8 cellular contexts compared by ENCODE assay signal in the genomic region with DNA sequence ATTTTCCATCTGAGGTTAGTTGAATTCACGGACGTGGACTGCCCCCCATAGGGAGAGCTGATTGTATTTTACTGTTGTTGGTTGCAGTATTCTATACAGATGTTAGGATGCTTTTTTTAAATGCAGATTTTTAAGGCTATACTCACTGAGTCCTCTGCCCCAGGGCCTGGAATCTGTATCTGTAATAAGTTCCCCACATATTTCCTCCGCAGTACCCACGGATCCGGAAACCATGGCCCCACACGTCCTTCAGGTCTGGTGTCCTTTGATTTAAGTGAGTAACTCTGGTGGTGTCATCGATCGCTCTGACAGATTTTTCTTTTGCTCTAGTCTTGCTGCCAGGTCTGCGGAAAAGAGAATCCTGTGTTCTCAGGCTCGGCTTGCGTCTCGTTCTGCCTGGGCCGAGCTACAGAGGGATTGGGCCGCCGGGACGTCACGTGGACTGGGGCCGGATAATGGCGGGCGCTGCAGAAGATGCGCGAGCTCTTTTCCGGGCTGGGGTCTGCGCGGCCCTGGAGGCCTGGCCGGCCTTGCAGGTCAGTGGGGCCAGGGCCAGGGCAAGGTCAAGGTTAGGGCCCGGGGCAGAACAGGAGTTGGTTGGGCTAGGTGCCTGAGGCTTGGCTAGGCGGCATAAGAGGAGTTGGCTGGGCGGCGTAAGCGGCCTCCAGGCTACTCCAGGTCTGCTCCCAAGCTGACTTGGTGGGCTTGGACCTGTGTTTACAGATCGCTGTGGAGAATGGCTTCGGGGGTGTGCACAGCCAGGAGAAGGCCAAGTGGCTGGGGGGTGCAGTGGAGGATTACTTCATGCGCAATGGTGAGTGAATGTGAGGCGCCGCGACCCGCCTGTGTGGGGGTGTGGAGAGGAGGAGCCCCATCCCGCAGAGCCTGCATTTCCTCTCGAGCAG. TPM values are rescaled to one million over a fixed set of nuclear protein-coding genes. Genes with fewer than 3 reads are reported as not detected.
DNase-seq lines count a peak whose midpoint lies in the region; ATAC-seq and TF ChIP-seq lines count a peak whose summit lies in the region.

Gene TSR2 (plus strand): TSS at position 438 of the 905 bp plus-strand sequence. CDS start 18 bp downstream, at position 456.

- WGBS in right lobe of liver (ENCODE audit: insufficient coverage, low coverage, low lambda C conversion rate, missing lambda C conversion rate) = 25% methylated on average over 19 of the region's 40 CpGs

- H3K9me3 ChIP-seq in right lobe of liver = no peaks in the 10 kb centered on the region

- ATAC-seq in GM19372 (IDR thresholded peaks at IDR 0.05; ENCODE audit: low read depth, unreplicated experiment) (peak; percentile 100), HG03521 (IDR thresholded peaks at IDR 0.05; ENCODE audit: unreplicated experiment) (peak; percentile 96), right lobe of liver (peak; percentile 98 to 99 (median 99))

- H3K27ac ChIP-seq in right lobe of liver = peak within 1 kb of the TSS in 2 of 3 donors; percentile 9 to 24

- peak; percentile 31 for TF ChIP-seq POLR2A in right lobe of liver (IDR thresholded peaks at IDR 0.05)

- peaks cover 14% of the 10 kb centered on the region for H3K4me1 Mint-ChIP-seq in CD14-positive monocyte

- TF ChIP-seq CTCF in CD14-positive monocyte (IDR thresholded peaks at IDR 0.05) (no peak), right lobe of liver (IDR thresholded peaks at IDR 0.05) (peak in 3 of 4 donors; percentile 10 to 33 (median 31))

- peaks cover 6 to 11% (median 6%) of the 10 kb centered on the region in 3 donors for H3K27me3 Mint-ChIP-seq in CD14-positive monocyte (ENCODE audit: low read depth in 3 of 3)

- peak within 1 kb of the TSS; percentile 88 to 96 for H3K4me3 Mint-ChIP-seq in CD14-positive monocyte

- H3K4me3 ChIP-seq in right lobe of liver = peak within 1 kb of the TSS; percentile 68 to 84 (median 76)

- peaks cover 17 to 24% of the 10 kb centered on the region in 2 donors for H3K36me3 Mint-ChIP-seq in CD14-positive monocyte

- DNase-seq in CD14-positive monocyte (ENCODE audit: low spot score) (peak; percentile 75), NCI-H526 treated with DMSO at 0.1 percent for 48 hours (lab: John Stamatoyannopoulos, UW) (peak; percentile 75), dermis microvascular lymphatic vessel endothelial cell (ENCODE audit: low read depth in 2 of 2) (peak; percentile 74 to 87), right lobe of liver (peak; percentile 75 to 86 (median 85))
- peak; percentile 39 to 65 for DNase-seq in activated CD4-positive, alpha-beta T cell treated with anti-CD3 and anti-CD28 coated beads, Interleukin-2, amount 50 U/mL, for 24 hours (ENCODE audit: low read depth in 1 of 2, low spot score in 1 of 2)
- peak; percentile 79 for DNase-seq in stimulated activated CD4-positive, alpha-beta T cell treated with anti-CD3 and anti-CD28 coated beads, Interleukin-4, amount 100 ng/mL, for 24 hours

- H3K4me1 ChIP-seq in right lobe of liver = peaks cover 0 to 10% (median 0%) of the 10 kb centered on the region in 4 donors

- peak within 1 kb of the TSS; percentile 16 to 90 (median 82) for H3K27ac Mint-ChIP-seq in CD14-positive monocyte

- intact Hi-C loops in CD14-positive monocyte (cut with micrococcal nuclease) = loop anchor here in 1 of 2 donors (5.0 kb wide), 3 partner anchors 87 to 722 kb away; partner anchors contain the start of gene PHF8
- intact Hi-C loops in right lobe of liver (cut with DNase I) = no loop called here

- H3K27me3 ChIP-seq in right lobe of liver = no peaks in the 10 kb centered on the region

- no peaks in the 10 kb centered on the region for H3K36me3 ChIP-seq in right lobe of liver

- peaks cover 0 to 4% (median 1%) of the 10 kb centered on the region in 7 donors for H3K9me3 Mint-ChIP-seq in CD14-positive monocyte

RNA-seq across cellular contexts. Expression of gene TSR2, which starts in this region (rescaled TPM):
- polyA plus RNA-seq in CD14-positive monocyte = 10 to 100 TPM; 13.0 to 18.0 TPM
- 11.0 and 14.0 TPM in 2 replicates for total RNA-seq in dermis microvascular lymphatic vessel endothelial cell
- total RNA-seq in right lobe of liver = 10 to 100 TPM; 10.6 to 19.9 (median 15.7) TPM

Comparison
In these comparisons a context has a peak if more than half of its experiments do, and no peak if none do; other contexts are left out.
1. Peak in every context shown above with its lines: DNase-seq, ATAC-seq, H3K4me3 ChIP-seq and H3K27ac ChIP-seq.